Comparison of ENCODE assay signal across 29 cellular contexts in the genomic region with DNA sequence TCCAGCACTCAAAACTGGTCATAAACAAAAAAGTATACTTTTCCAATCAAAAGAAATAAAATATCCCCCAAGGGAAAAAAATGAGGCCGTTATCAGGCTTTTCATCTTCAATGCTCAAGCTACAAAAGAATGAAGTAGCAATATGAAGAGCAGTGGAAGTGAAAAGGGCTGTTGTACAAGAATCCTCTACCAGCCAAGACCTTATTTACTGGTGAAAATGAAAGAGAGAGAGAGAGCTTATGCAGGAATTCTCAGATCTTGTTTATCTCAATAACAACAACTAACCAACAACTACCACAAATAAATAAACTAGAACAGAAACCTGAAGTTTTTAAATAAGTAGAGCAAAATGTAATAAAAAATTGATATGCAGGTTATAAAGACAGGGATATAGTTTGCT.
"Had no signal": no experiment of that assay in that cellular context is flagged by ENCODE, and none has a peak within 500 bp of the region (broad histone marks: within the 10 kb centered on the region; RNA-seq: fewer than 3 reads in every experiment).

No MANE protein-coding gene starts in this region.

- H3K27ac ChIP-seq: KMS-11, VCaP had no signal

- ATAC-seq: activated CD8-positive, alpha-beta memory T cell treated with anti-CD3 and anti-CD28 coated beads, Interleukin-2, amount 10 ng/mL, durations not matched to agents 7 days and 5 days; activated naive CD8-positive, alpha-beta T cell treated with anti-CD3 and anti-CD28 coated beads, Interleukin-2, amount 50 U/mL, for 24 hours had no signal

- H3K9ac ChIP-seq: KMS-11 had no signal

- FAIRE-seq: bronchial epithelial cell had no signal

- DNase-seq: activated B cell treated with CpG ODN at 0.5 μM for 24 hours; activated CD4-positive, alpha-beta memory T cell treated with anti-CD3 and anti-CD28 coated beads, Interleukin-2, amount 10 ng/mL, durations not matched to agents 7 days and 5 days; activated CD4-positive, alpha-beta T cell treated with anti-CD3 and anti-CD28 coated beads for 48 hours; activated CD4-positive, CD25-positive, alpha-beta regulatory T cell treated with anti-CD3 and anti-CD28 coated beads, Interleukin-2, amount 50 U/mL, for 72 hours; activated CD8-positive, alpha-beta memory T cell treated with anti-CD3 and anti-CD28 coated beads for 24 hours; activated CD8-positive, alpha-beta memory T cell treated with anti-CD3 and anti-CD28 coated beads, Interleukin-2, amount 10 ng/mL, durations not matched to agents 7 days and 5 days; activated CD8-positive, alpha-beta memory T cell treated with anti-CD3 and anti-CD28 coated beads, Interleukin-2, amount 50 U/mL, for 48 hours; activated effector memory CD4-positive, alpha-beta T cell treated with Interleukin-2 at 50 U/mL for 16 hours; activated naive CD4-positive, alpha-beta T cell treated with anti-CD3 and anti-CD28 coated beads, Interleukin-2, amount 10 ng/mL, durations not matched to agents 7 days and 5 days; activated naive CD8-positive, alpha-beta T cell treated with anti-CD3 and anti-CD28 coated beads, Interleukin-2, amount 50 U/mL, for 24 hours; activated T-cell treated with anti-CD3 and anti-CD28 coated beads, Interleukin-2, amount 50 U/mL, for 48 hours; anterior cingulate cortex; caudate nucleus; NCI-H1092 treated with DMSO at 0.1 percent for 48 hours; NCI-H1417; NCI-H146; NCI-H187; NCI-H2029 treated with DMSO at 0.1 percent for 48 hours; NCI-H345; NCI-H524 treated with DMSO at 0.1 percent for 48 hours; NK-92 treated with Interleukin-12 subunit alpha and Interleukin-12 subunit beta, amount 100 ng/mL, for 24 hours; Right ventricle myocardium superior; SW 1271; T-helper 1 cell; T-helper 2 cell; T-helper 9 cell had no signal

- H3K4me2 ChIP-seq: KMS-11 had no signal
